In the genomic region with DNA sequence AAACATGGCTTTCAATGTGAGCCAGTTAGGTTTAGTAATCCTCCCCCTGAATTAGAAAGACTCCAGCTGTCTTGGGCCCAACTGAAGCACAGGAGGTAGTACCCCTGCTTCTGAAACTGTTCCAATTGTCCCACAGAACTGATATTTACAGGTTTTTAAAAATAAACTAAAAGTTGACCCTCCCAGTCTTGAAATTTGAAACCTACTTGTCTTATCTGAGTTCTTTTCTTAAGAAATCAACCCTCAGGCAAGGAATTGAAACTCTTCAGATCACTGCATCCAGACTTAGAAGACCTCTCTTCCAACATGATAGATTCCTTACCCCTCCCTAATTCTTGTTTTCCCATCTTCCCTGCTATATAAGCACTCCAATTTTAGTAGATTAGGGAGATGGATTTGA, we compare ENCODE assay signal across 20 cellular contexts. TPM values are rescaled to one million over a fixed set of nuclear protein-coding genes. Genes with fewer than 3 reads are reported as not detected.
DNase-seq lines count a peak whose midpoint lies in the region; ATAC-seq and TF ChIP-seq lines count a peak whose summit lies in the region.
"Had no signal": no experiment of that assay in that cellular context is flagged by ENCODE, and none has a peak within 500 bp of the region (broad histone marks: within the 10 kb centered on the region; RNA-seq: fewer than 3 reads in every experiment).

No MANE protein-coding gene starts in this region.

- TF ChIP-seq CTCF in H9 (conservative IDR thresholded peaks at IDR 0.05) (no peak), fibroblast of pulmonary artery (IDR thresholded peaks at IDR 0.05; ENCODE audit: low read length, missing control alignments) (no peak), nephron (IDR thresholded peaks at IDR 0.05; ENCODE audit: unreplicated experiment in 3 of 3) (no peak), chondrocyte (IDR thresholded peaks at IDR 0.05) (no peak), left lung (IDR thresholded peaks at IDR 0.05) (no peak)

- no peaks in the 10 kb centered on the region for H3K9me3 ChIP-seq in H9 (ENCODE audit: control insufficient read depth, low read depth, low read length)
- no peaks in the 10 kb centered on the region for H3K9me3 ChIP-seq in left lung
- H3K9me3 ChIP-seq: BLaER1, SJCRH30 had no signal

- no peaks in the 10 kb centered on the region for H3K79me2 ChIP-seq in H9 (ENCODE audit: insufficient read depth, low read length)

- no peak overlapping the region for H3T11ph ChIP-seq in H9 (ENCODE audit: low read length)

- H4K5ac ChIP-seq in H9 (ENCODE audit: insufficient read length, low read depth, low read length) = no peak overlapping the region

- H3K4me3 Mint-ChIP-seq in H9 (no peak overlapping the region), nephron (no peak overlapping the region), chondrocyte (ENCODE audit: unreplicated experiment) (no peak overlapping the region)
- H3K4me3 Mint-ChIP-seq in effector memory CD8-positive, alpha-beta T cell = no peak overlapping the region
- H3K4me3 Mint-ChIP-seq: CD4-positive, CD25-positive, alpha-beta regulatory T cell had no signal

- H4K8ac ChIP-seq in H9 (replicated peaks; ENCODE audit: insufficient read length, low read depth, low read length) = no peak overlapping the region

- no peak overlapping the region for H2AK5ac ChIP-seq in H9 (ENCODE audit: insufficient read length, low read length)

- DNase-seq in H9 (no peak), RPMI7951 (ENCODE audit: low read depth) (peak; percentile 34), fibroblast of pulmonary artery (ENCODE audit: low read depth) (peak; percentile 11), chondrocyte (ENCODE audit: low spot score) (no peak), AG08396 (ENCODE audit: low spot score) (no peak), left lung (no peak)
- no peak for DNase-seq in effector memory CD8-positive, alpha-beta T cell
- DNase-seq: CD4-positive, CD25-positive, alpha-beta regulatory T cell; DMS153; GOT3; KBM-7; MG63; NCI-H2029; NCI-H446; NCI-H526; SJCRH30 had no signal

- H2BK20ac ChIP-seq in H9 (ENCODE audit: low read depth, low read length, poor library complexity, severe bottlenecking) = no peak overlapping the region

- H3K4me1 ChIP-seq in H9 (ENCODE audit: insufficient read depth, low read length) (no peaks in the 10 kb centered on the region), left lung (no peaks in the 10 kb centered on the region)
- H3K4me1 ChIP-seq: BLaER1, SJCRH30 had no signal

- H3K9ac ChIP-seq in H9 (ENCODE audit: extremely low read depth, insufficient read length, low read length) = no peak overlapping the region
- H3K9ac ChIP-seq: BLaER1 had no signal

- H3K14ac ChIP-seq in H9 (ENCODE audit: insufficient read depth, low read length) = no peak overlapping the region

- H3K4me3 ChIP-seq in fibroblast of pulmonary artery (replicated peaks; ENCODE audit: low read depth, low read length) (no peak overlapping the region), left lung (no peak overlapping the region)
- H3K4me3 ChIP-seq: BLaER1, MG63, SJCRH30 had no signal

- H2BK120ac ChIP-seq in H9 (ENCODE audit: low read depth, low read length, poor library complexity, severe bottlenecking) = no peak overlapping the region

- intact Hi-C loops in left lung (cut with DNase I) = no loop called here

- H3K23ac ChIP-seq in H9 (ENCODE audit: insufficient read length, low read depth, low read length) = no peak overlapping the region

- H2BK12ac ChIP-seq in H9 (ENCODE audit: insufficient read length, low read depth, low read length) = no peak overlapping the region

- H3K4ac ChIP-seq in H9 (ENCODE audit: low read depth, low read length) = no peak overlapping the region

- H3K4me1 Mint-ChIP-seq in H9 (peaks cover 5 to 9% of the 10 kb centered on the region in 2 experiments; a peak in 2 of 4 replicates), nephron (peaks cover 5% of the 10 kb centered on the region), chondrocyte (ENCODE audit: low read depth) (peaks cover 5% of the 10 kb centered on the region)
- H3K4me1 Mint-ChIP-seq in effector memory CD8-positive, alpha-beta T cell (ENCODE audit: low read depth in 2 of 2) = no peaks in the 10 kb centered on the region
- H3K4me1 Mint-ChIP-seq: CD4-positive, CD25-positive, alpha-beta regulatory T cell had no signal

- H3K27me3 ChIP-seq in H9 (ENCODE audit: insufficient read depth, low read length) (no peaks in the 10 kb centered on the region), left lung (no peaks in the 10 kb centered on the region)
- H3K27me3 ChIP-seq: BLaER1, MG63, SJCRH30 had no signal

- no peak overlapping the region for H4K91ac ChIP-seq in H9 (ENCODE audit: insufficient read length, low read depth, low read length)

- H3K9me3 Mint-ChIP-seq in H9 = peaks cover 3% of the 10 kb centered on the region in 2 experiments; a peak in 3 of 5 replicates
- H3K9me3 Mint-ChIP-seq in nephron = no peaks in the 10 kb centered on the region
- H3K9me3 Mint-ChIP-seq in chondrocyte (ENCODE audit: low read depth) = peaks cover 9% of the 10 kb centered on the region
- no peaks in the 10 kb centered on the region for H3K9me3 Mint-ChIP-seq in effector memory CD8-positive, alpha-beta T cell
- H3K9me3 Mint-ChIP-seq: CD4-positive, CD25-positive, alpha-beta regulatory T cell had no signal

- H2BK5ac ChIP-seq in H9 (ENCODE audit: insufficient read length, low read length) = no peak overlapping the region

- H3K27me3 Mint-ChIP-seq in H9 (ENCODE audit: low read depth) (no peaks in the 10 kb centered on the region), nephron (ENCODE audit: low read depth) (no peaks in the 10 kb centered on the region), chondrocyte (ENCODE audit: low read depth) (no peaks in the 10 kb centered on the region)
- H3K27me3 Mint-ChIP-seq in effector memory CD8-positive, alpha-beta T cell = no peaks in the 10 kb centered on the region
- H3K27me3 Mint-ChIP-seq: CD4-positive, CD25-positive, alpha-beta regulatory T cell had no signal

- H3K23me2 ChIP-seq in H9 (ENCODE audit: insufficient read length, low read depth, low read length, poor library complexity, severe bottlenecking) = no peaks in the 10 kb centered on the region

- no peak overlapping the region for H3K18ac ChIP-seq in H9 (ENCODE audit: insufficient read length, low read depth, low read length)

- no peak for ATAC-seq in effector memory CD8-positive, alpha-beta T cell (replicated peaks)
- no peak for ATAC-seq in left lung
- ATAC-seq: HCT116, Right ventricle myocardium inferior had no signal

- no peak overlapping the region for H3K56ac ChIP-seq in H9 (ENCODE audit: insufficient read length, low read depth, low read length)

- no peak overlapping the region for H3K4me2 ChIP-seq in H9 (ENCODE audit: insufficient read depth, insufficient read length, low read length)
- H3K4me2 ChIP-seq: BLaER1 had no signal

- peak overlapping the region; percentile 78 for H2AFZ ChIP-seq in H9 (ENCODE audit: low read length)

- no peaks in the 10 kb centered on the region for H3K36me3 ChIP-seq in left lung
- H3K36me3 ChIP-seq: BLaER1, MG63, SJCRH30 had no signal

- no peaks in the 10 kb centered on the region for H3K79me1 ChIP-seq in H9 (ENCODE audit: insufficient read depth, low read depth, low read length, poor library complexity, severe bottlenecking)

- H3K27ac ChIP-seq in H9 (ENCODE audit: insufficient read length, low read depth, low read length) (no peak overlapping the region), left lung (no peak overlapping the region)
- H3K27ac ChIP-seq: BLaER1, SJCRH30 had no signal

- H3K27ac Mint-ChIP-seq in H9 (peak overlapping the region in 1 of 3 experiments; percentile 61; a peak in 1 of 7 replicates), nephron (peak overlapping the region in 2 of 3 experiments; percentile 29 to 57), chondrocyte (ENCODE audit: unreplicated experiment) (no peak overlapping the region)
- H3K27ac Mint-ChIP-seq in effector memory CD8-positive, alpha-beta T cell = no peak overlapping the region

- no peaks in the 10 kb centered on the region for H4K20me1 ChIP-seq in H9 (ENCODE audit: control insufficient read depth, insufficient read depth, insufficient read length)
- H4K20me1 ChIP-seq: BLaER1 had no signal

- no peak overlapping the region for H2BK15ac ChIP-seq in H9 (ENCODE audit: low read depth, low read length)

- H3K36me3 Mint-ChIP-seq in H9 (ENCODE audit: insufficient read depth in 1 of 3, low read depth in 3 of 3) (peaks cover 0 to 2% (median 0%) of the 10 kb centered on the region in 3 experiments; a peak in 3 of 7 replicates), nephron (ENCODE audit: low read depth) (no peaks in the 10 kb centered on the region), chondrocyte (ENCODE audit: low read depth) (no peaks in the 10 kb centered on the region)
- no peaks in the 10 kb centered on the region for H3K36me3 Mint-ChIP-seq in effector memory CD8-positive, alpha-beta T cell (ENCODE audit: insufficient read depth)
- H3K36me3 Mint-ChIP-seq: CD4-positive, CD25-positive, alpha-beta regulatory T cell had no signal

RNA-seq across cellular contexts. Expression of a gene that starts 13.3 kb away (rescaled TPM):
- total RNA-seq in H9 (2021) = 49.5 and 59.4 TPM in 2 replicates
- total RNA-seq in RPMI7951 (2014; rRNA removed; shearing (Covaris generic)) = 60.6 and 76.3 TPM in 2 replicates
- total RNA-seq in chondrocyte = 97.7 to 162 TPM (median 108 TPM) in 3 replicates
- 10 to 100 TPM; 74.3 to 79.3 TPM for total RNA-seq in left lung

Comparison
In these comparisons a context has a peak if more than half of its experiments do, and no peak if none do; other contexts are left out.
1. DNase-seq: peak in RPMI7951 (single experiment) and fibroblast of pulmonary artery (single experiment); none in H9 (single experiment), chondrocyte (single experiment), AG08396 (single experiment), effector memory CD8-positive, alpha-beta T cell (0 of 3) and left lung (0 of 2).
2. H3K27ac Mint-ChIP-seq: peak in nephron (2 of 3); none in chondrocyte (single experiment) and effector memory CD8-positive, alpha-beta T cell (0 of 2).